In the genomic region with DNA sequence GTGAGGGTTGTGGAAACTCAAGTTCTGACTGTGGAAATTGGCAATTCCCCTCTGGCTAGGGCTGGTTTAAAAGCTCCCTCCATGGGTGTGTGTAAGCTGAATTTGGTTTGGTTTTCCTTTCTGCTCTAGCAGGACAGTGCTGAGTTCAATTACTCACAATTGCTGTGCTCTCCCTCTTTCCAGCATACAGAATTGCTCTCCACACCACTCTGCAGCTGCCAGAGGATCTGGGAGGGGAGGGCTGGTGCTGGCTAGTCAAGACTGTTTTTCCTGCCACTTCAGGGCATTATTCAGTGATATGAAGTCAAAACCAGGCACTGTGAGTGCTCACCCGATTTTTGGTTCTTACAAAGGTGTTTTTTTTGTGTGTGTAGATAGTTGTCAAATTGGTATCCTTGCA, we compare ENCODE assay signal across 1 cellular context.
TF ChIP-seq lines count a peak whose summit lies in the region.

No MANE protein-coding gene starts in this region.

TF ChIP-seq in WTC11, 78 proteins besides CTCF, POLR2A, EP300 and RAD21 (continued from another document):
- TF ChIP-seq, protein P1, sequence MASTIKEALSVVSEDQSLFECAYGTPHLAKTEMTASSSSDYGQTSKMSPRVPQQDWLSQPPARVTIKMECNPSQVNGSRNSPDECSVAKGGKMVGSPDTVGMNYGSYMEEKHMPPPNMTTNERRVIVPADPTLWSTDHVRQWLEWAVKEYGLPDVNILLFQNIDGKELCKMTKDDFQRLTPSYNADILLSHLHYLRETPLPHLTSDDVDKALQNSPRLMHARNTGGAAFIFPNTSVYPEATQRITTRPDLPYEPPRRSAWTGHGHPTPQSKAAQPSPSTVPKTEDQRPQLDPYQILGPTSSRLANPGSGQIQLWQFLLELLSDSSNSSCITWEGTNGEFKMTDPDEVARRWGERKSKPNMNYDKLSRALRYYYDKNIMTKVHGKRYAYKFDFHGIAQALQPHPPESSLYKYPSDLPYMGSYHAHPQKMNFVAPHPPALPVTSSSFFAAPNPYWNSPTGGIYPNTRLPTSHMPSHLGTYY (CRISPR knock-in tag; IDR thresholded peaks at IDR 0.05), result no peak
- TF ChIP-seq, protein P2, sequence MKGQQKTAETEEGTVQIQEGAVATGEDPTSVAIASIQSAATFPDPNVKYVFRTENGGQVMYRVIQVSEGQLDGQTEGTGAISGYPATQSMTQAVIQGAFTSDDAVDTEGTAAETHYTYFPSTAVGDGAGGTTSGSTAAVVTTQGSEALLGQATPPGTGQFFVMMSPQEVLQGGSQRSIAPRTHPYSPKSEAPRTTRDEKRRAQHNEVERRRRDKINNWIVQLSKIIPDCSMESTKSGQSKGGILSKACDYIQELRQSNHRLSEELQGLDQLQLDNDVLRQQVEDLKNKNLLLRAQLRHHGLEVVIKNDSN (CRISPR knock-in tag; IDR thresholded peaks at IDR 0.05), result no peak
- TF ChIP-seq GTF2I (CRISPR knock-in tag; conservative IDR thresholded peaks at IDR 0.05), result no peak
- no peak for TF ChIP-seq FOXP1 (CRISPR knock-in tag; IDR thresholded peaks at IDR 0.05; ENCODE audit: borderline replicate concordance)
- TF ChIP-seq, protein P3, sequence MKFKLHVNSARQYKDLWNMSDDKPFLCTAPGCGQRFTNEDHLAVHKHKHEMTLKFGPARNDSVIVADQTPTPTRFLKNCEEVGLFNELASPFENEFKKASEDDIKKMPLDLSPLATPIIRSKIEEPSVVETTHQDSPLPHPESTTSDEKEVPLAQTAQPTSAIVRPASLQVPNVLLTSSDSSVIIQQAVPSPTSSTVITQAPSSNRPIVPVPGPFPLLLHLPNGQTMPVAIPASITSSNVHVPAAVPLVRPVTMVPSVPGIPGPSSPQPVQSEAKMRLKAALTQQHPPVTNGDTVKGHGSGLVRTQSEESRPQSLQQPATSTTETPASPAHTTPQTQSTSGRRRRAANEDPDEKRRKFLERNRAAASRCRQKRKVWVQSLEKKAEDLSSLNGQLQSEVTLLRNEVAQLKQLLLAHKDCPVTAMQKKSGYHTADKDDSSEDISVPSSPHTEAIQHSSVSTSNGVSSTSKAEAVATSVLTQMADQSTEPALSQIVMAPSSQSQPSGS (CRISPR knock-in tag; IDR thresholded peaks at IDR 0.05; ENCODE audit: borderline replicate concordance, low read depth), result no peak
- TF ChIP-seq FOXJ3 (CRISPR knock-in tag; IDR thresholded peaks at IDR 0.05; ENCODE audit: borderline replicate concordance), result no peak
- no peak for TF ChIP-seq GABPB1 (CRISPR knock-in tag; IDR thresholded peaks at IDR 0.05)
- TF ChIP-seq ZBTB21 (CRISPR knock-in tag; IDR thresholded peaks at IDR 0.05; ENCODE audit: borderline replicate concordance), result no peak
- no peak for TF ChIP-seq SP1 (CRISPR knock-in tag; conservative IDR thresholded peaks at IDR 0.05)
TF ChIP-seq in WTC11: peak in this region for 0.
